8 cellular contexts compared by ENCODE assay signal in genomic region chr17:64145751-64146417, GRCh38. TPM values are rescaled to one million over a fixed set of nuclear protein-coding genes. Genes with fewer than 3 reads are reported as not detected.
A peak's percentile ranks its signal among the peaks of the same experiment; 100 is the strongest.
DNase-seq lines count a peak whose midpoint lies in the region; ATAC-seq, FAIRE-seq and TF ChIP-seq lines count a peak whose summit lies in the region.

No MANE protein-coding gene starts in this region.

- peaks cover 11% of the 10 kb centered on the region for H3K36me3 Mint-ChIP-seq in mesothelial cell of epicardium

- H3K36me3 ChIP-seq in HUES48 (ENCODE audit: control insufficient read depth, insufficient read depth, low read length), result peaks cover 20% of the 10 kb centered on the region
- peaks cover 29% of the 10 kb centered on the region for H3K36me3 ChIP-seq in NT2/D1 (ENCODE audit: insufficient read depth, insufficient read length, low read length)

- H3K9me3 Mint-ChIP-seq in mesothelial cell of epicardium, result no peaks in the 10 kb centered on the region

- H3K4me1 ChIP-seq in HUES48 (ENCODE audit: control insufficient read depth, insufficient read depth, low read length) (peaks cover 13% of the 10 kb centered on the region), NT2/D1 (ENCODE audit: insufficient read depth, insufficient read length) (no peaks in the 10 kb centered on the region)

- H3K4me3 ChIP-seq in HUES48 (ENCODE audit: low read depth, low read length) (peak overlapping the region; percentile 89), NT2/D1 (ENCODE audit: insufficient read length, low read depth) (peak overlapping the region; percentile 89)

- H3K27me3 Mint-ChIP-seq in mesothelial cell of epicardium (ENCODE audit: low read depth), result no peaks in the 10 kb centered on the region

- no peak for TF ChIP-seq CTCF in D721Med (IDR thresholded peaks at IDR 0.05; ENCODE audit: insufficient read depth, missing control alignments)
- no peak for TF ChIP-seq CTCF in mesothelial cell of epicardium (IDR thresholded peaks at IDR 0.05; ENCODE audit: unreplicated experiment)

- DNase-seq in D721Med (ENCODE audit: insufficient read length, low spot score) (peak; percentile 81), NT2/D1 (ENCODE audit: low read depth, low spot score) (peak; percentile 96), epidermal melanocyte (ENCODE audit: insufficient read length, low spot score) (peak; percentile 94), mesothelial cell of epicardium (ENCODE audit: low spot score in 2 of 2, unreplicated experiment in 2 of 2) (peak; percentile 87 to 92)
- DNase-seq in activated CD8-positive, alpha-beta memory T cell treated with anti-CD3 and anti-CD28 coated beads, Interleukin-2, amount 50 U/mL, for 24 hours (ENCODE audit: extremely low read depth), result peak; percentile 93
- peak; percentile 84 to 94 for DNase-seq in stimulated activated CD8-positive, alpha-beta memory T cell treated with anti-CD3 and anti-CD28 coated beads, Interleukin-15, amount 100 ng/mL, for 4 hours (ENCODE audit: low read depth in 2 of 2)

- peak; percentile 95 for ATAC-seq in GM21447 (IDR thresholded peaks at IDR 0.05; ENCODE audit: unreplicated experiment)

- peak overlapping the region; percentile 99 for H3K27ac ChIP-seq in HUES48 (ENCODE audit: low read depth, low read length)

- no peak overlapping the region for H3K27ac Mint-ChIP-seq in mesothelial cell of epicardium

- H3K9ac ChIP-seq in HUES48 (ENCODE audit: low read depth, low read length), result peak overlapping the region; percentile 98
- H3K9ac ChIP-seq in NT2/D1 (ENCODE audit: insufficient read length, low read depth), result peak overlapping the region; percentile 96

- peak; percentile 68 for FAIRE-seq in D721Med (lab: Jason Lieb, UNC)

- no peak overlapping the region for H3K4me3 Mint-ChIP-seq in mesothelial cell of epicardium

- no peaks in the 10 kb centered on the region for H3K27me3 ChIP-seq in HUES48 (ENCODE audit: control insufficient read depth, insufficient read depth, low read length)
- no peaks in the 10 kb centered on the region for H3K27me3 ChIP-seq in NT2/D1 (ENCODE audit: insufficient read depth, insufficient read length)

- H3K9me3 ChIP-seq in HUES48 (ENCODE audit: control insufficient read depth, insufficient read depth, low read length) (no peaks in the 10 kb centered on the region), NT2/D1 (ENCODE audit: insufficient read depth, low read length) (no peaks in the 10 kb centered on the region)

- H3K4me1 Mint-ChIP-seq in mesothelial cell of epicardium, result peaks cover 28% of the 10 kb centered on the region

RNA-seq across cellular contexts. Expression of gene ERN1, which starts 15.9 kb away (rescaled TPM):
- 16.4 to 20.6 TPM (median 17.9 TPM) in 3 replicates for total RNA-seq in mesothelial cell of epicardium

Comparison
In these comparisons a context has a peak if more than half of its experiments do, and no peak if none do; other contexts are left out.
1. Peak in every context shown above with its lines: DNase-seq, ATAC-seq, H3K4me3 ChIP-seq and H3K27ac ChIP-seq.